1 cellular context compared by ENCODE assay signal in the genomic region with DNA sequence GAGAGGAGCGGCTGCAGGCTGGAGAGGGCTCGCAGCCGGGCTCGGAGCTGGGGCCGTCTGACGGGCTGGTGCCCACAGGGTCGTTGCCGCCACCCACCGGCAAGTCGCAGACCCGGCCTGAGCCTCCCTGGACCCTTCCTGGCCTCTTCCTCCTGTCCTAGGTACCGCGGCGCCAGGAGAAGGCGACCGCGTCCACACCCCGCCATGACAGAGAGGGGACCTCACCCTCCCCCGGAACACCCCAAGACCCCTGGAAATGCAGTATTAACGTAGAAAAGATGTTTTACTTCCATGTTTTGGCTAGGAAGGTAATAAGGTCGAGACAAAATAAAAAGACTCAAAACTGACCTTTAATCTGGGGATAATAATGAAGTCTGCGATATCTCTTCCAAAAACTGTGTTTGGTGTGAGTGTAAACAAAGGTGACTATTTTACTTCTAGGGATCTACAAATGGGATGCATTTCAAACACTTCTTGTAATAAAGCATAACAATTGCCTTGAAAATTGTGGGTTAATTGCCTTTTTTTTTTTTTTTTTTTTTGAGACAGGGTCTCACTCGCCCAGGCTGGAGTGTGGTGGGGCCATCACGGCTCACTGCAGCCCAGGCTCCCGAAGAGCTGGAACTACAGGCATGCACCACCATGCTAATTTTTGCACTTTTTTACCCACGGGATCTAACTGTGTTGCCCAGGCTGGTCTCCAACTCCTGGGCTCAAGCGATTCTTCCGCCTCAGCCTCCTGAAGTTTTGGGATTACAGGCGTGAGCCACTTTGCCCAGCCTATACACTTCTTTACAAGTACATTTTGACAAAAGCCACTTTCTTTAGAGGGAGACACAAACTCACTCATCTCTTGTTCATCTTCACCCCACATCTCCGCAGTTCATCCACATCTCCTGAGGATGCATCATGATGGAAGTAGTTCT.
A peak's percentile ranks its signal among the peaks of the same experiment; 100 is the strongest.
TF ChIP-seq lines count a peak whose summit lies in the region.

No MANE protein-coding gene starts in this region.

TF ChIP-seq in H1, 55 proteins besides CTCF, POLR2A, EP300 and RAD21:
- TF ChIP-seq MAFK (IDR thresholded peaks at IDR 0.05; ENCODE audit: low read depth, low read length) (no peak), SIN3A (conservative IDR thresholded peaks at IDR 0.05 in 1 of 2, IDR thresholded peaks at IDR 0.05 in 1 of 2; ENCODE audit: low read depth in 1 of 2, low read length in 2 of 2) (no peak), POLR2AphosphoS5 (IDR thresholded peaks at IDR 0.05; ENCODE audit: low read depth, low read length) (no peak), E2F6 (IDR thresholded peaks at IDR 0.05) (0 out of 2 replicates have a peak, but pooled peaks have one; percentile 0), KDM1A (IDR thresholded peaks at IDR 0.05; ENCODE audit: borderline replicate concordance, low read length) (no peak), GABPA (IDR thresholded peaks at IDR 0.05; ENCODE audit: borderline replicate concordance, insufficient read depth, low read length) (0 out of 2 replicates have a peak, but pooled peaks have one; percentile 12), YY1 (IDR thresholded peaks at IDR 0.05; ENCODE audit: low read depth, low read length) (peak; percentile 60; the same call in 1 of the 2 replicates), SUZ12 (IDR thresholded peaks at IDR 0.05; ENCODE audit: low read length) (no peak), CTBP2 (IDR thresholded peaks at IDR 0.05; ENCODE audit: borderline replicate concordance, insufficient read depth, insufficient read length, low read length) (peak; percentile 17), ZNF274 (IDR thresholded peaks at IDR 0.05; ENCODE audit: borderline replicate concordance, extremely low read depth, low read length) (no peak), BCL11A (IDR thresholded peaks at IDR 0.05; ENCODE audit: low read depth in 2 of 2, low read length in 2 of 2) (no peak), TCF12 (IDR thresholded peaks at IDR 0.05; ENCODE audit: low read depth, low read length) (no peak)
- TF ChIP-seq, protein P1, sequence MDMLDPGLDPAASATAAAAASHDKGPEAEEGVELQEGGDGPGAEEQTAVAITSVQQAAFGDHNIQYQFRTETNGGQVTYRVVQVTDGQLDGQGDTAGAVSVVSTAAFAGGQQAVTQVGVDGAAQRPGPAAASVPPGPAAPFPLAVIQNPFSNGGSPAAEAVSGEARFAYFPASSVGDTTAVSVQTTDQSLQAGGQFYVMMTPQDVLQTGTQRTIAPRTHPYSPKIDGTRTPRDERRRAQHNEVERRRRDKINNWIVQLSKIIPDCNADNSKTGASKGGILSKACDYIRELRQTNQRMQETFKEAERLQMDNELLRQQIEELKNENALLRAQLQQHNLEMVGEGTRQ (IDR thresholded peaks at IDR 0.05; ENCODE audit: low read length) = no peak
- TF ChIP-seq, protein P2, sequence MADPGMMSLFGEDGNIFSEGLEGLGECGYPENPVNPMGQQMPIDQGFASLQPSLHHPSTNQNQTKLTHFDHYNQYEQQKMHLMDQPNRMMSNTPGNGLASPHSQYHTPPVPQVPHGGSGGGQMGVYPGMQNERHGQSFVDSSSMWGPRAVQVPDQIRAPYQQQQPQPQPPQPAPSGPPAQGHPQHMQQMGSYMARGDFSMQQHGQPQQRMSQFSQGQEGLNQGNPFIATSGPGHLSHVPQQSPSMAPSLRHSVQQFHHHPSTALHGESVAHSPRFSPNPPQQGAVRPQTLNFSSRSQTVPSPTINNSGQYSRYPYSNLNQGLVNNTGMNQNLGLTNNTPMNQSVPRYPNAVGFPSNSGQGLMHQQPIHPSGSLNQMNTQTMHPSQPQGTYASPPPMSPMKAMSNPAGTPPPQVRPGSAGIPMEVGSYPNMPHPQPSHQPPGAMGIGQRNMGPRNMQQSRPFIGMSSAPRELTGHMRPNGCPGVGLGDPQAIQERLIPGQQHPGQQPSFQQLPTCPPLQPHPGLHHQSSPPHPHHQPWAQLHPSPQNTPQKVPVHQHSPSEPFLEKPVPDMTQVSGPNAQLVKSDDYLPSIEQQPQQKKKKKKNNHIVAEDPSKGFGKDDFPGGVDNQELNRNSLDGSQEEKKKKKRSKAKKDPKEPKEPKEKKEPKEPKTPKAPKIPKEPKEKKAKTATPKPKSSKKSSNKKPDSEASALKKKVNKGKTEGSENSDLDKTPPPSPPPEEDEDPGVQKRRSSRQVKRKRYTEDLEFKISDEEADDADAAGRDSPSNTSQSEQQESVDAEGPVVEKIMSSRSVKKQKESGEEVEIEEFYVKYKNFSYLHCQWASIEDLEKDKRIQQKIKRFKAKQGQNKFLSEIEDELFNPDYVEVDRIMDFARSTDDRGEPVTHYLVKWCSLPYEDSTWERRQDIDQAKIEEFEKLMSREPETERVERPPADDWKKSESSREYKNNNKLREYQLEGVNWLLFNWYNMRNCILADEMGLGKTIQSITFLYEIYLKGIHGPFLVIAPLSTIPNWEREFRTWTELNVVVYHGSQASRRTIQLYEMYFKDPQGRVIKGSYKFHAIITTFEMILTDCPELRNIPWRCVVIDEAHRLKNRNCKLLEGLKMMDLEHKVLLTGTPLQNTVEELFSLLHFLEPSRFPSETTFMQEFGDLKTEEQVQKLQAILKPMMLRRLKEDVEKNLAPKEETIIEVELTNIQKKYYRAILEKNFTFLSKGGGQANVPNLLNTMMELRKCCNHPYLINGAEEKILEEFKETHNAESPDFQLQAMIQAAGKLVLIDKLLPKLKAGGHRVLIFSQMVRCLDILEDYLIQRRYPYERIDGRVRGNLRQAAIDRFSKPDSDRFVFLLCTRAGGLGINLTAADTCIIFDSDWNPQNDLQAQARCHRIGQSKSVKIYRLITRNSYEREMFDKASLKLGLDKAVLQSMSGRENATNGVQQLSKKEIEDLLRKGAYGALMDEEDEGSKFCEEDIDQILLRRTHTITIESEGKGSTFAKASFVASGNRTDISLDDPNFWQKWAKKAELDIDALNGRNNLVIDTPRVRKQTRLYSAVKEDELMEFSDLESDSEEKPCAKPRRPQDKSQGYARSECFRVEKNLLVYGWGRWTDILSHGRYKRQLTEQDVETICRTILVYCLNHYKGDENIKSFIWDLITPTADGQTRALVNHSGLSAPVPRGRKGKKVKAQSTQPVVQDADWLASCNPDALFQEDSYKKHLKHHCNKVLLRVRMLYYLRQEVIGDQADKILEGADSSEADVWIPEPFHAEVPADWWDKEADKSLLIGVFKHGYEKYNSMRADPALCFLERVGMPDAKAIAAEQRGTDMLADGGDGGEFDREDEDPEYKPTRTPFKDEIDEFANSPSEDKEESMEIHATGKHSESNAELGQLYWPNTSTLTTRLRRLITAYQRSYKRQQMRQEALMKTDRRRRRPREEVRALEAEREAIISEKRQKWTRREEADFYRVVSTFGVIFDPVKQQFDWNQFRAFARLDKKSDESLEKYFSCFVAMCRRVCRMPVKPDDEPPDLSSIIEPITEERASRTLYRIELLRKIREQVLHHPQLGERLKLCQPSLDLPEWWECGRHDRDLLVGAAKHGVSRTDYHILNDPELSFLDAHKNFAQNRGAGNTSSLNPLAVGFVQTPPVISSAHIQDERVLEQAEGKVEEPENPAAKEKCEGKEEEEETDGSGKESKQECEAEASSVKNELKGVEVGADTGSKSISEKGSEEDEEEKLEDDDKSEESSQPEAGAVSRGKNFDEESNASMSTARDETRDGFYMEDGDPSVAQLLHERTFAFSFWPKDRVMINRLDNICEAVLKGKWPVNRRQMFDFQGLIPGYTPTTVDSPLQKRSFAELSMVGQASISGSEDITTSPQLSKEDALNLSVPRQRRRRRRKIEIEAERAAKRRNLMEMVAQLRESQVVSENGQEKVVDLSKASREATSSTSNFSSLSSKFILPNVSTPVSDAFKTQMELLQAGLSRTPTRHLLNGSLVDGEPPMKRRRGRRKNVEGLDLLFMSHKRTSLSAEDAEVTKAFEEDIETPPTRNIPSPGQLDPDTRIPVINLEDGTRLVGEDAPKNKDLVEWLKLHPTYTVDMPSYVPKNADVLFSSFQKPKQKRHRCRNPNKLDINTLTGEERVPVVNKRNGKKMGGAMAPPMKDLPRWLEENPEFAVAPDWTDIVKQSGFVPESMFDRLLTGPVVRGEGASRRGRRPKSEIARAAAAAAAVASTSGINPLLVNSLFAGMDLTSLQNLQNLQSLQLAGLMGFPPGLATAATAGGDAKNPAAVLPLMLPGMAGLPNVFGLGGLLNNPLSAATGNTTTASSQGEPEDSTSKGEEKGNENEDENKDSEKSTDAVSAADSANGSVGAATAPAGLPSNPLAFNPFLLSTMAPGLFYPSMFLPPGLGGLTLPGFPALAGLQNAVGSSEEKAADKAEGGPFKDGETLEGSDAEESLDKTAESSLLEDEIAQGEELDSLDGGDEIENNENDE (IDR thresholded peaks at IDR 0.05; ENCODE audit: insufficient replicate concordance, low read length) = no peak
TF ChIP-seq in H1: peak in this region for 4.
